16 cellular contexts compared by ENCODE assay signal in genomic region chr6:122799916-122800701, GRCh38. TPM values are rescaled to one million over a fixed set of nuclear protein-coding genes. Genes with fewer than 3 reads are reported as not detected.
A peak's percentile ranks its signal among the peaks of the same experiment; 100 is the strongest.
DNase-seq lines count a peak whose midpoint lies in the region; ATAC-seq, FAIRE-seq and TF ChIP-seq lines count a peak whose summit lies in the region.
"Had no signal": no experiment of that assay in that cellular context is flagged by ENCODE, and none has a peak within 500 bp of the region (broad histone marks: within the 10 kb centered on the region; RNA-seq: fewer than 3 reads in every experiment).

No MANE protein-coding gene starts in this region.

- no peak for ATAC-seq in HepG2
- ATAC-seq in right lobe of liver, result no peak
- ATAC-seq in left lung, result peak; percentile 54

- FAIRE-seq in HepG2 (lab: Jason Lieb, UNC), result no peak
- FAIRE-seq in bronchial epithelial cell (lab: Jason Lieb, UNC), result no peak

- in situ Hi-C loops in HepG2 (cut with HindIII; ENCODE audit: extremely low pct_ligation_motif_present, low pct_unique_long_range_greater_than_20kb) (no loop called here), G401 (cut with HindIII; ENCODE audit: low sequenced_read_pairs) (no loop called here)

- no peak for TF ChIP-seq RAD21 in HepG2 (CRISPR knock-in tag; IDR thresholded peaks at IDR 0.05)

- no peak for DNase-seq in HepG2 (ENCODE audit: low spot score)
- no peak for DNase-seq in right lobe of liver
- DNase-seq in bronchial epithelial cell (ENCODE audit: low read depth), result peak; percentile 88
- DNase-seq in left lung, result no peak
- DNase-seq in vagina (ENCODE audit: extremely low spot score in 2 of 2), result no peak
- DNase-seq in AML-193 (lab: John Stamatoyannopoulos, UW), result no peak
- DNase-seq in G401 (ENCODE audit: low spot score), result no peak
- DNase-seq in nephron progenitor cell, result no peak
- DNase-seq: activated CD4-positive, alpha-beta T cell treated with anti-CD3 and anti-CD28 coated beads, Interleukin-2, amount 50 U/mL, for 4 hours; effector CD8-positive, alpha-beta T cell; hypothalamus; NCI-H1048; NCI-H510A; nucleus accumbens had no signal

- peaks cover 15% of the 10 kb centered on the region for H3K4me1 Mint-ChIP-seq in nephron progenitor cell

- H3K9me3 ChIP-seq in HepG2 (ENCODE audit: low read length) (no peaks in the 10 kb centered on the region), right lobe of liver (no peaks in the 10 kb centered on the region), left lung (no peaks in the 10 kb centered on the region), vagina (no peaks in the 10 kb centered on the region)

- peak in 1 of 2 experiments; percentile 28; a peak in 1 of 4 replicates for TF ChIP-seq EP300 in HepG2 (IDR thresholded peaks at IDR 0.05; ENCODE audit: low read depth in 2 of 2, low read length in 2 of 2)
- TF ChIP-seq EP300 in HepG2 (CRISPR knock-in tag; IDR thresholded peaks at IDR 0.05; ENCODE audit: borderline replicate concordance), result no peak

- H3K27ac Mint-ChIP-seq in nephron progenitor cell, result no peak overlapping the region

- no peak overlapping the region for H2AFZ ChIP-seq in HepG2 (ENCODE audit: low read length)

- POLR2A ChIA-PET in HepG2 (lab: Yijun Ruan, JAX), result interaction anchor here (5.9 kb wide), 1 partner anchor 10 kb away, joined by 177 read pairs; the partner anchor contains the start of gene SMPDL3A

- H3K27me3 ChIP-seq in HepG2 (ENCODE audit: control insufficient read depth in 1 of 2, insufficient read depth in 2 of 2, low read length in 2 of 2), result no peaks in the 10 kb centered on the region
- no peaks in the 10 kb centered on the region for H3K27me3 ChIP-seq in right lobe of liver
- no peaks in the 10 kb centered on the region for H3K27me3 ChIP-seq in bronchial epithelial cell (ENCODE audit: control insufficient read depth, insufficient read depth, low read length)
- H3K27me3 ChIP-seq in left lung, result no peaks in the 10 kb centered on the region
- no peaks in the 10 kb centered on the region for H3K27me3 ChIP-seq in vagina

- no peak overlapping the region for H3K27ac ChIP-seq in HepG2 (ENCODE audit: extremely low read length, insufficient read depth, low read length)
- H3K27ac ChIP-seq in right lobe of liver, result no peak overlapping the region
- H3K27ac ChIP-seq in left lung, result no peak overlapping the region
- peak overlapping the region; percentile 65 for H3K27ac ChIP-seq in vagina

- H3K4me1 ChIP-seq in HepG2 (ENCODE audit: insufficient read depth, low read length), result peaks cover 54% of the 10 kb centered on the region
- peaks cover 0 to 45% (median 8%) of the 10 kb centered on the region in 4 donors for H3K4me1 ChIP-seq in right lobe of liver
- peaks cover 9 to 20% of the 10 kb centered on the region in 2 donors for H3K4me1 ChIP-seq in left lung
- H3K4me1 ChIP-seq in vagina, result peaks cover 77% of the 10 kb centered on the region

- peaks cover 5% of the 10 kb centered on the region for H3K36me3 Mint-ChIP-seq in nephron progenitor cell (ENCODE audit: low read depth)

- no peak overlapping the region for H3K4me2 ChIP-seq in HepG2 (ENCODE audit: low read depth, low read length)

- no peaks in the 10 kb centered on the region for H3K79me2 ChIP-seq in HepG2 (ENCODE audit: insufficient read depth, low read length)

- 88% methylated on average over 5 of the region's 5 CpGs for WGBS in HepG2 (ENCODE audit: low lambda C conversion rate)
- 84% methylated on average over 5 of the region's 5 CpGs for WGBS in right lobe of liver (ENCODE audit: insufficient coverage, low coverage, low lambda C conversion rate, missing lambda C conversion rate)

- H3K9ac ChIP-seq in HepG2 (ENCODE audit: insufficient read depth, low read depth, low read length), result no peak overlapping the region

- no peaks in the 10 kb centered on the region for H3K27me3 Mint-ChIP-seq in nephron progenitor cell (ENCODE audit: low read depth, poor library complexity)

- no peaks in the 10 kb centered on the region for H3K9me3 Mint-ChIP-seq in nephron progenitor cell

- CTCF ChIA-PET in HepG2 (lab: Yijun Ruan, JAX; ENCODE audit: low intra/inter-chr PET ratio, low total read pairs), result no interaction called here

- H3K36me3 ChIP-seq in HepG2 (replicated peaks in 1 of 2; ENCODE audit: control insufficient read depth in 1 of 2, insufficient read depth in 2 of 2, low read length in 2 of 2), result no peaks in the 10 kb centered on the region
- H3K36me3 ChIP-seq in right lobe of liver, result peaks cover 0 to 10% (median 5%) of the 10 kb centered on the region in 4 donors
- H3K36me3 ChIP-seq in bronchial epithelial cell (ENCODE audit: control insufficient read depth, insufficient read depth, low read length), result no peaks in the 10 kb centered on the region
- H3K36me3 ChIP-seq in left lung, result peaks cover 0 to 36% of the 10 kb centered on the region in 2 donors
- peaks cover 0 to 11% of the 10 kb centered on the region in 2 donors for H3K36me3 ChIP-seq in vagina

- H4K20me1 ChIP-seq in HepG2 (ENCODE audit: insufficient read depth, low read length), result no peaks in the 10 kb centered on the region

- BruUV-seq in HepG2 (replicated peaks; lab: Mats Ljungman, UMichigan), result no TSS peak

- TF ChIP-seq CTCF in HepG2 (CRISPR knock-in tag; IDR thresholded peaks at IDR 0.05) (no peak), right lobe of liver (IDR thresholded peaks at IDR 0.05) (no peak), bronchial epithelial cell (IDR thresholded peaks at IDR 0.05; ENCODE audit: insufficient read depth, low read length, severe bottlenecking) (no peak), left lung (IDR thresholded peaks at IDR 0.05) (no peak), vagina (IDR thresholded peaks at IDR 0.05) (no peak), nephron progenitor cell (IDR thresholded peaks at IDR 0.05) (no peak)

- no peak for TF ChIP-seq POLR2A in HepG2 (IDR thresholded peaks at IDR 0.05; ENCODE audit: insufficient read depth in 1 of 2, low read depth in 2 of 2, low read length in 2 of 2)
- TF ChIP-seq POLR2A in right lobe of liver (IDR thresholded peaks at IDR 0.05), result no peak
- no peak for TF ChIP-seq POLR2A in vagina (IDR thresholded peaks at IDR 0.05)

- H3K4me3 ChIP-seq in HepG2 (replicated peaks in 1 of 3; ENCODE audit: insufficient read depth in 1 of 3, low read depth in 2 of 3, low read length in 3 of 3) (no peak overlapping the region), right lobe of liver (no peak overlapping the region), bronchial epithelial cell (ENCODE audit: low read depth, low read length) (no peak overlapping the region), left lung (no peak overlapping the region), vagina (no peak overlapping the region)
- H3K4me3 ChIP-seq: lung had no signal

- no peak overlapping the region for H3K4me3 Mint-ChIP-seq in nephron progenitor cell

- intact Hi-C loops in HepG2 (cut with micrococcal nuclease; ENCODE audit: unreplicated experiment) (no loop called here), right lobe of liver (cut with DNase I) (no loop called here), left lung (cut with DNase I) (no loop called here), vagina (cut with DNase I) (no loop called here)

RNA-seq across cellular contexts. Expression of gene SMPDL3A, which starts 11.1 kb away (rescaled TPM):
- 6.4 and 7.8 TPM in 2 replicates for total RNA-seq in HepG2 (2016; rRNA removed; fragmentation: Illumina TruSeq; extraction: Trizol)
- 1.1 and 2.5 TPM in 2 replicates for total RNA-seq in HepG2 (2016; cell fraction: cytosol; rRNA removed; fragmentation: Illumina TruSeq; extraction: Trizol; ENCODE audit: low read depth)
- total RNA-seq in HepG2 (2016; cell fraction: insoluble cytoplasmic fraction; rRNA removed; fragmentation: Illumina TruSeq; extraction: Trizol), result 5.6 and 7.8 TPM in 2 replicates
- 3.7 and 4.1 TPM in 2 replicates for total RNA-seq in HepG2 (2016; cell fraction: membrane; rRNA removed; fragmentation: Illumina TruSeq; extraction: Trizol)
- total RNA-seq in HepG2 (2016; cell fraction: nucleus; rRNA removed; fragmentation: Illumina TruSeq; extraction: Trizol), result 8.1 and 10.3 TPM in 2 replicates
- 17.3 and 21.0 TPM in 2 replicates for polyA plus RNA-seq in HepG2 (2011; rRNA removed)
- polyA plus RNA-seq in HepG2 (2011; cell fraction: cytosol; rRNA removed), result 15.9 and 18.0 TPM in 2 replicates
- polyA plus RNA-seq in HepG2 (2011; cell fraction: nucleus; rRNA removed), result 9.0 and 11.3 TPM in 2 replicates
- polyA plus RNA-seq in HepG2 (2012), result 25.6 and 33.6 TPM in 2 replicates
- 1.3 and 1.7 TPM in 2 replicates for polyA plus RNA-seq in HepG2 (2016; cell fraction: cytosol; fragmentation: Illumina TruSeq; extraction: Trizol; ENCODE audit: low read depth)
- 6.4 and 9.0 TPM in 2 replicates for polyA plus RNA-seq in HepG2 (2016; cell fraction: insoluble cytoplasmic fraction; fragmentation: Illumina TruSeq; extraction: Trizol; ENCODE audit: low read depth)
- polyA plus RNA-seq in HepG2 (2016; cell fraction: membrane; fragmentation: Illumina TruSeq; extraction: Trizol; ENCODE audit: low read depth), result 3.1 and 4.1 TPM in 2 replicates
- 12.8 and 14.7 TPM in 2 replicates for polyA plus RNA-seq in HepG2 (2016; cell fraction: nucleus; fragmentation: Illumina TruSeq; extraction: Trizol; ENCODE audit: insufficient read depth, low read depth)
- 4.9 and 10.4 TPM in 2 replicates for polyA minus RNA-seq in HepG2 (2011; rRNA and poly(A)+ RNA removed; ENCODE audit: low replicate concordance)
- polyA minus RNA-seq in HepG2 (2011; cell fraction: cytosol; rRNA and poly(A)+ RNA removed), result 10.6 and 11.1 TPM in 2 replicates
- polyA minus RNA-seq in HepG2 (2011; cell fraction: nucleus; rRNA and poly(A)+ RNA removed), result 9.9 and 15.7 TPM in 2 replicates
- 10 to 100 TPM; 27.5 to 51.9 (median 36.1) TPM for total RNA-seq in right lobe of liver
- 6.0 and 7.4 TPM in 2 replicates for total RNA-seq in bronchial epithelial cell
- total RNA-seq in left lung, result 10 to 100 TPM; 27.4 to 30.6 TPM
- 44.7 TPM for total RNA-seq in vagina
- total RNA-seq in G401 (2014; rRNA removed; shearing (Covaris generic)), result 0.07 and 1.2 TPM in 2 replicates

RNA-seq across cellular contexts. Expression of gene FABP7, which starts 20.6 kb away (rescaled TPM):
- total RNA-seq in HepG2 (2016; rRNA removed; fragmentation: Illumina TruSeq; extraction: Trizol) (not detected in 2 replicates), right lobe of liver (not detected), bronchial epithelial cell (not detected in 2 replicates), left lung (not detected), vagina (not detected)
- not detected in 2 replicates for total RNA-seq in HepG2 (2016; cell fraction: cytosol; rRNA removed; fragmentation: Illumina TruSeq; extraction: Trizol; ENCODE audit: low read depth)
- total RNA-seq in HepG2 (2016; cell fraction: insoluble cytoplasmic fraction; rRNA removed; fragmentation: Illumina TruSeq; extraction: Trizol), result not detected in 2 replicates
- not detected in 2 replicates for total RNA-seq in HepG2 (2016; cell fraction: membrane; rRNA removed; fragmentation: Illumina TruSeq; extraction: Trizol)
- not detected in 2 replicates for total RNA-seq in HepG2 (2016; cell fraction: nucleus; rRNA removed; fragmentation: Illumina TruSeq; extraction: Trizol)
- polyA plus RNA-seq in HepG2 (2011; rRNA removed), result not detected in 2 replicates
- not detected in 2 replicates for polyA plus RNA-seq in HepG2 (2011; cell fraction: cytosol; rRNA removed)
- not detected in 2 replicates for polyA plus RNA-seq in HepG2 (2011; cell fraction: nucleus; rRNA removed)
- polyA plus RNA-seq in HepG2 (2012), result not detected in 2 replicates
- not detected in 2 replicates for polyA plus RNA-seq in HepG2 (2016; cell fraction: cytosol; fragmentation: Illumina TruSeq; extraction: Trizol; ENCODE audit: low read depth)
- not detected in 2 replicates for polyA plus RNA-seq in HepG2 (2016; cell fraction: insoluble cytoplasmic fraction; fragmentation: Illumina TruSeq; extraction: Trizol; ENCODE audit: low read depth)
- polyA plus RNA-seq in HepG2 (2016; cell fraction: membrane; fragmentation: Illumina TruSeq; extraction: Trizol; ENCODE audit: low read depth), result not detected in 2 replicates
- not detected in 2 replicates for polyA plus RNA-seq in HepG2 (2016; cell fraction: nucleus; fragmentation: Illumina TruSeq; extraction: Trizol; ENCODE audit: insufficient read depth, low read depth)
- polyA minus RNA-seq in HepG2 (2011; rRNA and poly(A)+ RNA removed; ENCODE audit: low replicate concordance), result not detected in 2 replicates
- polyA minus RNA-seq in HepG2 (2011; cell fraction: cytosol; rRNA and poly(A)+ RNA removed), result not detected in 2 replicates
- not detected in 2 replicates for polyA minus RNA-seq in HepG2 (2011; cell fraction: nucleus; rRNA and poly(A)+ RNA removed)
- total RNA-seq in G401 (2014; rRNA removed; shearing (Covaris generic)), result not detected in 2 replicates
- total RNA-seq: T-helper 2 cell treated with Interferon-gamma antibody and Interleukin-4, amounts not matched to agents 100 ng/mL and 5 ng/mL, for 36 hours had no signal
